8 cellular contexts compared by ENCODE assay signal in the genomic region with DNA sequence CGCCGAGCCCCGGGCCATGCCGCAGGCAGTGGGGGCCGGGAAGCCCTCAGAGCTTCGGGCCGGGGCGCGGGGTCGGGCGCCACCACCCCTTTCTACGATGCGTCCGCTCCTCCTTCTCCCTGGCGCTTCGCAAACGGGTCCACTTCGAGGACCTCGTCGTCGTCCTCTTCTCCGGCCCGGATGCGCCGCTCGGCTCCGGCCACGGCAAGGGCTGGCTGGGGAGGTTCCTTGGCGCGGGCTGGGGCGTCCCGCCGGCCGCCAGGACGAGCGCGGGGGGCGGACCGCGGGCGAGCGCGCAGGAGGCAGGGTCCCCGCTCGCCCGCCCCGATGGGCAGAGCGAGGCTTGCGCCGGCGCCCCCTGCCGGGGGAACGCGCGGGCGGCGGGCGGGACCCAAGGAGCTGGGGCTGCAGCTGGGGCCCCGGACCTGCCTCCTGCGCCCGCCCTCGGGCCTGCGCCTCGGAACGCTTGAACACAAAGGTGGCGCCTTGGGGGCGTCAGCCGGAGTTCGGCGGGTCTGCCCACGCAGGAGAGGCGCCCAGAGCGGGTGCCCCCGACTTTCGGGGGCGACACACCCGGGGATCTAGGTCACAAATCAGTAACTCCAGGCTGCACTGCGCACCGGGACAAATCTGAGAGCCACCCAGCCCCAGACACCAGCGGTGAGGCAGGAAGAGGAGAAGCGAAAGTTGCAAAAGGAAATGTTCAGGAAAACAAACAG. TPM values are rescaled to one million over a fixed set of nuclear protein-coding genes. Genes with fewer than 3 reads are reported as not detected.
DNase-seq lines count a peak whose midpoint lies in the region; ATAC-seq and TF ChIP-seq lines count a peak whose summit lies in the region.

TSS of gene ROR2 (minus strand) at position 283 of the 719 bp plus-strand sequence.

- peak within 1 kb of the TSS; percentile 97 for H2AFZ ChIP-seq in neuron (ENCODE audit: low read depth, low read length)

- peak; percentile 93 for ATAC-seq in activated T-cell treated with anti-CD3 and anti-CD28 coated beads, Interleukin-2, amount 50 U/mL, for 72 hours (replicated peaks in 1 of 2)
- peak; percentile 75 for ATAC-seq in foreskin keratinocyte
- ATAC-seq in HG02571 (IDR thresholded peaks at IDR 0.05; ENCODE audit: unreplicated experiment) = no peak

- intact Hi-C loops in uterus (cut with DNase I; ENCODE audit: low total_unique reads) = loop anchor here (5.0 to 10.0 kb wide), 2 partner anchors 55 to 173 kb away; no protein-coding TSS in a partner anchor

- peak within 1 kb of the TSS; percentile 38 for H3K4me3 ChIP-seq in AG09309 (ENCODE audit: control insufficient read depth, low read depth, low read length)
- H3K4me3 ChIP-seq in neuron (ENCODE audit: low read length) = peak within 1 kb of the TSS; percentile 44
- peak within 1 kb of the TSS; percentile 66 to 85 for H3K4me3 ChIP-seq in uterus

- peaks cover 76% of the 10 kb centered on the region for H3K27me3 ChIP-seq in foreskin keratinocyte
- H3K27me3 ChIP-seq in neuron (ENCODE audit: insufficient read depth, low read length) = peaks cover 17% of the 10 kb centered on the region
- no peaks in the 10 kb centered on the region for H3K27me3 ChIP-seq in uterus

- H3K36me3 ChIP-seq in neuron (ENCODE audit: insufficient read depth, low read length) (no peaks in the 10 kb centered on the region), uterus (no peaks in the 10 kb centered on the region)

- DNase-seq in AG09309 (ENCODE audit: low read depth) (no peak), GM19238 (ENCODE audit: insufficient read length, low spot score) (peak; percentile 50), NCI-H2171 (lab: John Stamatoyannopoulos, UW) (peak; percentile 31), foreskin keratinocyte (peak in 1 of 2 donors; percentile 41), uterus (peak; percentile 74 to 83)
- DNase-seq in activated T-cell treated with anti-CD3 and anti-CD28 coated beads, Interleukin-2, amount 50 U/mL, for 72 hours = peak; percentile 69 to 82

- H3K9me3 ChIP-seq in neuron (ENCODE audit: low read length) (no peaks in the 10 kb centered on the region), uterus (no peaks in the 10 kb centered on the region)

- peak; percentile 59 to 78 for TF ChIP-seq POLR2A in uterus (IDR thresholded peaks at IDR 0.05)

- H3K4me3 Mint-ChIP-seq in activated T-cell treated with anti-CD3 and anti-CD28 coated beads, Interleukin-2, amount 50 U/mL, for 72 hours = peak within 1 kb of the TSS; percentile 80 to 82

- no peak within 1 kb of the TSS for H3K27ac ChIP-seq in foreskin keratinocyte
- peak within 1 kb of the TSS; percentile 89 to 90 for H3K27ac ChIP-seq in uterus

- H3K27ac Mint-ChIP-seq in activated T-cell treated with anti-CD3 and anti-CD28 coated beads, Interleukin-2, amount 50 U/mL, for 72 hours = peak within 1 kb of the TSS; percentile 49

- H3K36me3 Mint-ChIP-seq in activated T-cell treated with anti-CD3 and anti-CD28 coated beads, Interleukin-2, amount 50 U/mL, for 72 hours (ENCODE audit: insufficient read depth in 2 of 2) = no peaks in the 10 kb centered on the region

- peaks cover 80% of the 10 kb centered on the region for H3K27me3 Mint-ChIP-seq in activated T-cell treated with anti-CD3 and anti-CD28 coated beads, Interleukin-2, amount 50 U/mL, for 72 hours (ENCODE audit: low read depth)

- H3K9me3 Mint-ChIP-seq in activated T-cell treated with anti-CD3 and anti-CD28 coated beads, Interleukin-2, amount 50 U/mL, for 72 hours = no peaks in the 10 kb centered on the region

- no peaks in the 10 kb centered on the region for H3K4me1 ChIP-seq in foreskin keratinocyte
- H3K4me1 ChIP-seq in neuron (ENCODE audit: insufficient read depth, low read length) = peaks cover 14% of the 10 kb centered on the region
- H3K4me1 ChIP-seq in uterus = peaks cover 0 to 6% of the 10 kb centered on the region in 2 donors

- H3K4me1 Mint-ChIP-seq in activated T-cell treated with anti-CD3 and anti-CD28 coated beads, Interleukin-2, amount 50 U/mL, for 72 hours (ENCODE audit: low read depth) = no peaks in the 10 kb centered on the region

- TF ChIP-seq CTCF in AG09309 (IDR thresholded peaks at IDR 0.05; ENCODE audit: control insufficient read depth, insufficient read depth, low read depth, low read length, missing control alignments) = peak; percentile 37
- TF ChIP-seq CTCF in foreskin keratinocyte (conservative IDR thresholded peaks at IDR 0.05) = peak; percentile 70
- peak in 3 of 4 experiments; percentile 86 to 96 (median 91) for TF ChIP-seq CTCF in uterus (IDR thresholded peaks at IDR 0.05)

RNA-seq across cellular contexts. Expression of gene ROR2, which starts in this region (rescaled TPM):
- under 1 TPM; 0.07 to 0.10 TPM for total RNA-seq in activated T-cell treated with anti-CD3 and anti-CD28 coated beads, Interleukin-2, amount 50 U/mL, for 72 hours
- total RNA-seq in foreskin keratinocyte = 1.2 and 2.0 TPM in 2 replicates
- 0.94 and 1.3 TPM in 2 replicates for polyA plus RNA-seq in foreskin keratinocyte
- total RNA-seq in uterus = 10 to 100 TPM; 35.6 to 67.6 (median 50.6) TPM

Comparison
In these comparisons a context has a peak if more than half of its experiments do, and no peak if none do; other contexts are left out.
1. RNA of gene ROR2 (total RNA-seq): 35.6 to 67.6 TPM in uterus; 1.2 to 2.0 TPM in foreskin keratinocyte and 0.07 to 0.10 TPM in activated T-cell treated with anti-CD3 and anti-CD28 coated beads, Interleukin-2, amount 50 U/mL, for 72 hours; every median in the first group is over 10 times any median in the second.
2. Peak in DNase-seq and ATAC-seq in activated T-cell treated with anti-CD3 and anti-CD28 coated beads, Interleukin-2, amount 50 U/mL, for 72 hours; RNA of the gene not detected or under 1 TPM.
3. CTCF ChIP-seq: peak in every context shown above with its lines; median percentile 91 in uterus; 70 in foreskin keratinocyte; 37 in AG09309.
4. Peak in every context shown above with its lines, with median percentiles within 50 percentile points of each other: H3K4me3 ChIP-seq.